In genomic region chr5:55903121-55903701, GRCh38 we compare ENCODE assay signal across 8 cellular contexts. TPM values are rescaled to one million over a fixed set of nuclear protein-coding genes. Genes with fewer than 3 reads are reported as not detected.
A peak's percentile ranks its signal among the peaks of the same experiment; 100 is the strongest.
DNase-seq lines count a peak whose midpoint lies in the region; ATAC-seq and TF ChIP-seq lines count a peak whose summit lies in the region.
"Had no signal": no experiment of that assay in that cellular context is flagged by ENCODE, and none has a peak within 500 bp of the region (broad histone marks: within the 10 kb centered on the region; RNA-seq: fewer than 3 reads in every experiment).

No MANE protein-coding gene starts in this region.

- 90 to 95% (median 92%) methylated on average over 19 of the region's 19 CpGs for WGBS in ovary, 3 donors

- no peak overlapping the region for H3K4me3 ChIP-seq in epithelial cell of esophagus (ENCODE audit: low read length)
- no peak overlapping the region for H3K4me3 ChIP-seq in ovary

- in situ Hi-C loops in G401 (cut with HindIII; ENCODE audit: low sequenced_read_pairs) = no loop called here

- no peaks in the 10 kb centered on the region for H3K36me3 ChIP-seq in ovary

- intact Hi-C loops in activated CD4-positive, alpha-beta T cell treated with anti-CD3 and anti-CD28 coated beads, Interleukin-2, amount 10 ng/mL, durations not matched to agents 24 days and 14 days (cut with micrococcal nuclease) = loop anchor here (2.0 to 10.0 kb wide), 6 partner anchors 34 to 728 kb away; partner anchors contain the start of genes CDC20B and SLC38A9
- intact Hi-C loops in ovary (cut with DNase I) = no loop called here

- H3K4me3 Mint-ChIP-seq in activated CD4-positive, alpha-beta T cell treated with anti-CD3 and anti-CD28 coated beads, Interleukin-2, amount 10 ng/mL, durations not matched to agents 24 days and 14 days = peak overlapping the region; percentile 67
- peak overlapping the region; percentile 43 for H3K4me3 Mint-ChIP-seq in stimulated activated effector memory CD8-positive, alpha-beta T cell treated with anti-CD3 and anti-CD28 coated beads, Interleukin-12 subunit alpha, Interleukin-12 subunit beta, amount 100 ng/mL, for 72 hours

- H3K4me1 ChIP-seq in ovary (ENCODE audit: insufficient read depth) = no peaks in the 10 kb centered on the region

- no peaks in the 10 kb centered on the region for H3K27me3 Mint-ChIP-seq in activated CD4-positive, alpha-beta T cell treated with anti-CD3 and anti-CD28 coated beads, Interleukin-2, amount 10 ng/mL, durations not matched to agents 24 days and 14 days

- peaks cover 1% of the 10 kb centered on the region for H3K36me3 Mint-ChIP-seq in activated CD4-positive, alpha-beta T cell treated with anti-CD3 and anti-CD28 coated beads, Interleukin-2, amount 10 ng/mL, durations not matched to agents 24 days and 14 days (ENCODE audit: low read depth)
- peaks cover 6% of the 10 kb centered on the region for H3K36me3 Mint-ChIP-seq in stimulated activated effector memory CD8-positive, alpha-beta T cell treated with anti-CD3 and anti-CD28 coated beads, Interleukin-12 subunit alpha, Interleukin-12 subunit beta, amount 100 ng/mL, for 72 hours

- no peak for TF ChIP-seq EP300 in ovary (IDR thresholded peaks at IDR 0.05)

- TF ChIP-seq CTCF in epithelial cell of esophagus (IDR thresholded peaks at IDR 0.05; ENCODE audit: insufficient read depth, low read depth, low read length, missing control alignments) (no peak), ovary (IDR thresholded peaks at IDR 0.05) (no peak)

- peak overlapping the region; percentile 67 for H3K27ac Mint-ChIP-seq in activated CD4-positive, alpha-beta T cell treated with anti-CD3 and anti-CD28 coated beads, Interleukin-2, amount 10 ng/mL, durations not matched to agents 24 days and 14 days
- peak overlapping the region; percentile 75 for H3K27ac Mint-ChIP-seq in stimulated activated effector memory CD8-positive, alpha-beta T cell treated with anti-CD3 and anti-CD28 coated beads, Interleukin-12 subunit alpha, Interleukin-12 subunit beta, amount 100 ng/mL, for 72 hours

- no peaks in the 10 kb centered on the region for H3K27me3 ChIP-seq in ovary

- TF ChIP-seq POLR2A in ovary (IDR thresholded peaks at IDR 0.05) = no peak

- no peaks in the 10 kb centered on the region for H3K9me3 Mint-ChIP-seq in activated CD4-positive, alpha-beta T cell treated with anti-CD3 and anti-CD28 coated beads, Interleukin-2, amount 10 ng/mL, durations not matched to agents 24 days and 14 days
- no peaks in the 10 kb centered on the region for H3K9me3 Mint-ChIP-seq in stimulated activated effector memory CD8-positive, alpha-beta T cell treated with anti-CD3 and anti-CD28 coated beads, Interleukin-12 subunit alpha, Interleukin-12 subunit beta, amount 100 ng/mL, for 72 hours

- H3K4me1 Mint-ChIP-seq in activated CD4-positive, alpha-beta T cell treated with anti-CD3 and anti-CD28 coated beads, Interleukin-2, amount 10 ng/mL, durations not matched to agents 24 days and 14 days = peaks cover 44% of the 10 kb centered on the region
- H3K4me1 Mint-ChIP-seq in stimulated activated effector memory CD8-positive, alpha-beta T cell treated with anti-CD3 and anti-CD28 coated beads, Interleukin-12 subunit alpha, Interleukin-12 subunit beta, amount 100 ng/mL, for 72 hours = peaks cover 38% of the 10 kb centered on the region

- no peak overlapping the region for H3K27ac ChIP-seq in ovary

- ATAC-seq in GM19438 (IDR thresholded peaks at IDR 0.05; ENCODE audit: low read depth, unreplicated experiment) = peak; percentile 88
- ATAC-seq in HG03378 (IDR thresholded peaks at IDR 0.05; ENCODE audit: unreplicated experiment) = peak; percentile 92
- ATAC-seq in stimulated activated effector memory CD8-positive, alpha-beta T cell treated with anti-CD3 and anti-CD28 coated beads, Interleukin-12 subunit alpha, Interleukin-12 subunit beta, amount 100 ng/mL, for 72 hours = peak; percentile 95

- H3K9me3 ChIP-seq in ovary = no peaks in the 10 kb centered on the region

- peak; percentile 93 for DNase-seq in activated CD4-positive, alpha-beta T cell treated with anti-CD3 and anti-CD28 coated beads, Interleukin-2, amount 10 ng/mL, durations not matched to agents 24 days and 14 days
- DNase-seq in epithelial cell of esophagus (ENCODE audit: low read depth) (peak; percentile 30), ovary (no peak), G401 (ENCODE audit: low spot score) (no peak)
- peak; percentile 50 to 81 for DNase-seq in stimulated activated effector memory CD8-positive, alpha-beta T cell treated with anti-CD3 and anti-CD28 coated beads, Interleukin-12 subunit alpha, Interleukin-12 subunit beta, amount 100 ng/mL, for 72 hours (ENCODE audit: low spot score in 2 of 2)

RNA-seq across cellular contexts. Expression of gene IL31RA, which starts 52.1 kb away (rescaled TPM):
- total RNA-seq in activated CD4-positive, alpha-beta T cell treated with anti-CD3 and anti-CD28 coated beads, Interleukin-2, amount 10 ng/mL, durations not matched to agents 24 days and 14 days = 0.63 and 0.92 TPM in 2 replicates
- total RNA-seq in ovary = under 1 TPM in 5 of 7 donors, not detected in 2; 0.15 to 0.67 (median 0.24) TPM
- under 1 TPM; 0.17 to 0.42 TPM for polyA plus RNA-seq in ovary
- total RNA-seq in G401 (2014; rRNA removed; shearing (Covaris generic)) = not detected in 2 replicates
- total RNA-seq: temporal lobe had no signal

Comparison
In these comparisons a context has a peak if more than half of its experiments do, and no peak if none do; other contexts are left out.
1. DNase-seq: peak in activated CD4-positive, alpha-beta T cell treated with anti-CD3 and anti-CD28 coated beads, Interleukin-2, amount 10 ng/mL, durations not matched to agents 24 days and 14 days (single experiment), epithelial cell of esophagus (single experiment) and stimulated activated effector memory CD8-positive, alpha-beta T cell treated with anti-CD3 and anti-CD28 coated beads, Interleukin-12 subunit alpha, Interleukin-12 subunit beta, amount 100 ng/mL, for 72 hours (2 of 2); none in ovary (0 of 5) and G401 (single experiment).
2. Peak in every context shown above with its lines, with median percentiles within 50 percentile points of each other: ATAC-seq.